8 cellular contexts compared by ENCODE assay signal in the genomic region with DNA sequence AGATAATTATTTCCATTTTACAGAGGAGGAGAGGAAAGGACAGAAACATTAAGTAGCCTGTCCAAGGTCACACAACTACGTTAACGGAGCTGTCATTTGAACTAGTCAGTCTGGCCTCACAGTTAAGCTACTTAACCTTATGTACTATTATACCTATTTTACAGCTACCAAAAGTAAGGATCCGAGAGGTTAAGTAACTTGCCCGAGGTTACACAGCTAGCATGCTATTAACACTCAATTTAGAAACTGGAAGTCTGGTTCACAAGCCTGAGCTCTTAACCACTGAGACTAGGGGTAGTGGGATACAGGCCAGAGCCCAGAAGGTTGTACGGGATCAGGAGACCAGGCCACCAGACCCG. TPM values are rescaled to one million over a fixed set of nuclear protein-coding genes. Genes with fewer than 3 reads are reported as not detected.
DNase-seq lines count a peak whose midpoint lies in the region; ATAC-seq and TF ChIP-seq lines count a peak whose summit lies in the region.

No MANE protein-coding gene starts in this region.

- peak overlapping the region; percentile 79 for H3K27ac ChIP-seq in HCT116 (ENCODE audit: low read depth, low read length)
- H3K27ac ChIP-seq in iPS DF 6.9 (ENCODE audit: low read length), result no peak overlapping the region

- H3K4me1 Mint-ChIP-seq in activated CD8-positive, alpha-beta T cell treated with anti-CD3 and anti-CD28 coated beads for 36 hours (ENCODE audit: low read depth), result peaks cover 56% of the 10 kb centered on the region
- H3K4me1 Mint-ChIP-seq in stimulated activated effector memory CD8-positive, alpha-beta T cell treated with anti-CD3 and anti-CD28 coated beads, Interleukin-12 subunit alpha, Interleukin-12 subunit beta, amount 100 ng/mL, for 72 hours, result peaks cover 45% of the 10 kb centered on the region

- peaks cover 14% of the 10 kb centered on the region; the same call in 1 of the 2 replicates for H3K79me2 ChIP-seq in HCT116 (ENCODE audit: insufficient read depth, low read length)

- BruUV-seq in HCT116 (replicated peaks; lab: Mats Ljungman, UMichigan), result TSS peak; percentile 79

- H3K27ac Mint-ChIP-seq in activated CD8-positive, alpha-beta T cell treated with anti-CD3 and anti-CD28 coated beads for 36 hours, result peak overlapping the region; percentile 99
- H3K27ac Mint-ChIP-seq in stimulated activated effector memory CD8-positive, alpha-beta T cell treated with anti-CD3 and anti-CD28 coated beads, Interleukin-12 subunit alpha, Interleukin-12 subunit beta, amount 100 ng/mL, for 72 hours, result peak overlapping the region; percentile 93

- H3K36me3 ChIP-seq in HCT116 (ENCODE audit: control insufficient read depth in 1 of 2, insufficient read depth in 2 of 2, low read length in 2 of 2) (peaks cover 0 to 5% of the 10 kb centered on the region in 2 experiments; a peak in 2 of 4 replicates), iPS DF 6.9 (ENCODE audit: control insufficient read depth, insufficient read depth, low read length) (no peaks in the 10 kb centered on the region)

- H3K4me2 ChIP-seq in HCT116 (ENCODE audit: low read length), result peak overlapping the region; percentile 87

- no peaks in the 10 kb centered on the region for H3K9me3 Mint-ChIP-seq in activated CD8-positive, alpha-beta T cell treated with anti-CD3 and anti-CD28 coated beads for 36 hours
- no peaks in the 10 kb centered on the region for H3K9me3 Mint-ChIP-seq in stimulated activated effector memory CD8-positive, alpha-beta T cell treated with anti-CD3 and anti-CD28 coated beads, Interleukin-12 subunit alpha, Interleukin-12 subunit beta, amount 100 ng/mL, for 72 hours

- H3K9me3 ChIP-seq in HCT116 (ENCODE audit: control insufficient read depth in 1 of 2, insufficient read depth in 1 of 2, low read depth in 1 of 2, low read length in 2 of 2) (no peaks in the 10 kb centered on the region), iPS DF 6.9 (ENCODE audit: control insufficient read depth, insufficient read depth, low read length) (no peaks in the 10 kb centered on the region)

- CTCF ChIA-PET in HCT116 (lab: Charles Lee), result interaction anchor here (1.0 to 2.6 kb wide), 3 partner anchors 33 to 50 kb away, joined by 3 to 19 read pairs (median 3); partner anchors contain the start of gene DNAJB2
- CTCF ChIA-PET in activated CD8-positive, alpha-beta T cell treated with anti-CD3 and anti-CD28 coated beads for 36 hours (lab: Charles Lee), result interaction anchor here (0.8 to 3.0 kb wide), 13 partner anchors 9 to 85 kb away, joined by 3 to 24 read pairs (median 4); partner anchors contain the start of genes ABCB6, ANKZF1, ATG9A and DNAJB2

- H3K4me3 ChIP-seq in HCT116 (replicated peaks in 1 of 2; ENCODE audit: low read depth in 1 of 2, low read length in 2 of 2), result peak overlapping the region; percentile 80 to 96
- peak overlapping the region; percentile 63; the same call in 1 of the 2 replicates for H3K4me3 ChIP-seq in iPS DF 6.9 (ENCODE audit: low read length)

- WGBS in iPS DF 6.9 (ENCODE audit: insufficient coverage, insufficient read length), result no CpG with 5 or more reads among the region's 6 CpGs

- H3K9me2 ChIP-seq in HCT116 (ENCODE audit: insufficient read depth), result no peaks in the 10 kb centered on the region

- no peaks in the 10 kb centered on the region for H3K27me3 ChIP-seq in HCT116 (ENCODE audit: insufficient read depth, low read length)
- no peaks in the 10 kb centered on the region for H3K27me3 ChIP-seq in iPS DF 6.9 (ENCODE audit: control insufficient read depth, insufficient read depth, low read length)

- H2AFZ ChIP-seq in HCT116 (ENCODE audit: low read depth, low read length, poor library complexity, severe bottlenecking), result peak overlapping the region; percentile 17

- peak overlapping the region; percentile 98 for H3K4me3 Mint-ChIP-seq in activated CD8-positive, alpha-beta T cell treated with anti-CD3 and anti-CD28 coated beads for 36 hours
- H3K4me3 Mint-ChIP-seq in stimulated activated effector memory CD8-positive, alpha-beta T cell treated with anti-CD3 and anti-CD28 coated beads, Interleukin-12 subunit alpha, Interleukin-12 subunit beta, amount 100 ng/mL, for 72 hours, result peak overlapping the region; percentile 68

- TF ChIP-seq POLR2A in HCT116 (IDR thresholded peaks at IDR 0.05; ENCODE audit: borderline replicate concordance, extremely low read depth, insufficient read depth, insufficient read length), result no peak

- no peak for TF ChIP-seq CTCF in HCT116 (IDR thresholded peaks at IDR 0.05 in 2 of 3, conservative IDR thresholded peaks at IDR 0.05 in 1 of 3; ENCODE audit: borderline replicate concordance in 1 of 3, insufficient read depth in 1 of 3, low read depth in 2 of 3, low read length in 2 of 3)
- TF ChIP-seq CTCF in activated CD8-positive, alpha-beta T cell treated with anti-CD3 and anti-CD28 coated beads for 36 hours (IDR thresholded peaks at IDR 0.05), result no peak

- TF ChIP-seq RAD21 in HCT116 (IDR thresholded peaks at IDR 0.05; ENCODE audit: low read depth), result no peak

- intact Hi-C loops in HCT116 (cut with micrococcal nuclease), result no loop called here
- intact Hi-C loops in activated CD8-positive, alpha-beta T cell treated with anti-CD3 and anti-CD28 coated beads for 36 hours (cut with micrococcal nuclease), result loop anchor here (5.0 kb wide), 1 partner anchor 53 kb away; no protein-coding TSS in a partner anchor

- H3K4me1 ChIP-seq in HCT116 (ENCODE audit: control insufficient read depth in 1 of 2, insufficient read depth in 2 of 2, low read length in 2 of 2) (peaks cover 22 to 33% of the 10 kb centered on the region in 2 experiments), iPS DF 6.9 (ENCODE audit: control insufficient read depth, insufficient read depth, low read length) (peaks cover 2% of the 10 kb centered on the region; the same call in 1 of the 2 replicates)

- H3K9ac ChIP-seq in HCT116 (ENCODE audit: low read length), result peak overlapping the region; percentile 82

- H3K27me3 Mint-ChIP-seq in activated CD8-positive, alpha-beta T cell treated with anti-CD3 and anti-CD28 coated beads for 36 hours, result no peaks in the 10 kb centered on the region

- no peaks in the 10 kb centered on the region for H4K20me1 ChIP-seq in HCT116 (ENCODE audit: insufficient read depth)

- no peak for ATAC-seq in HCT116
- ATAC-seq in activated CD8-positive, alpha-beta T cell treated with anti-CD3 and anti-CD28 coated beads for 36 hours, result no peak
- ATAC-seq in stimulated activated effector memory CD8-positive, alpha-beta T cell treated with anti-CD3 and anti-CD28 coated beads, Interleukin-12 subunit alpha, Interleukin-12 subunit beta, amount 100 ng/mL, for 72 hours, result no peak

- peaks cover 30% of the 10 kb centered on the region for H3K36me3 Mint-ChIP-seq in activated CD8-positive, alpha-beta T cell treated with anti-CD3 and anti-CD28 coated beads for 36 hours (ENCODE audit: low read depth)
- H3K36me3 Mint-ChIP-seq in stimulated activated effector memory CD8-positive, alpha-beta T cell treated with anti-CD3 and anti-CD28 coated beads, Interleukin-12 subunit alpha, Interleukin-12 subunit beta, amount 100 ng/mL, for 72 hours, result peaks cover 45% of the 10 kb centered on the region

- RAD21 ChIA-PET in HCT116 (lab: Charles Lee; ENCODE audit: low non-redundant PET in 1 of 2, low total read pairs in 2 of 2, uncharacterized antibody in 2 of 2, unreplicated experiment in 2 of 2), result no interaction called here

- POLR2A ChIA-PET in HCT116 (lab: Charles Lee), result interaction anchor here (0.8 to 2.5 kb wide), 4 partner anchors 9 to 30 kb away, joined by 3 to 8 read pairs (median 7); partner anchors contain the start of genes ANKZF1, ATG9A and TUBA4A
- POLR2A ChIA-PET in activated CD8-positive, alpha-beta T cell treated with anti-CD3 and anti-CD28 coated beads for 36 hours (lab: Charles Lee), result interaction anchor here (0.7 to 19.2 kb wide), 12 partner anchors 8 to 74 kb away, joined by 3 to 239 read pairs (median 6); partner anchors contain the start of genes ABCB6, ANKZF1, ATG9A and TUBA4A

- DNase-seq in HCT116 (ENCODE audit: low read depth, low spot score), result no peak
- no peak for DNase-seq in activated CD8-positive, alpha-beta T cell treated with anti-CD3 and anti-CD28 coated beads for 36 hours
- DNase-seq in iPS DF 6.9 (ENCODE audit: low read depth, low spot score), result no peak
- DNase-seq in stimulated activated effector memory CD8-positive, alpha-beta T cell treated with anti-CD3 and anti-CD28 coated beads, Interleukin-12 subunit alpha, Interleukin-12 subunit beta, amount 100 ng/mL, for 72 hours (ENCODE audit: low spot score in 2 of 2), result no peak
- no peak for DNase-seq in NCI-H82 (lab: John Stamatoyannopoulos, UW)
- no peak for DNase-seq in globus pallidus (ENCODE audit: low spot score)
- no peak for DNase-seq in SW 1271 (lab: John Stamatoyannopoulos, UW)
- no peak for DNase-seq in NCI-H1092 treated with DMSO at 0.1 percent for 48 hours (lab: John Stamatoyannopoulos, UW)

TF ChIP-seq in HCT116, 20 proteins besides CTCF, POLR2A, EP300 and RAD21 (continues in another document):
- TF ChIP-seq POLR2AphosphoS5 (IDR thresholded peaks at IDR 0.05; ENCODE audit: low read depth, low read length), result no peak
- no peak for TF ChIP-seq SRF (IDR thresholded peaks at IDR 0.05; ENCODE audit: low read depth)

RNA-seq across cellular contexts. Expression of gene GLB1L, which starts 0.5 kb away (rescaled TPM):
- total RNA-seq in HCT116 (2021; ENCODE audit: unreplicated experiment), result 6.6 TPM
- polyA plus RNA-seq in HCT116 (2012), result 2.4 and 4.6 TPM in 2 replicates
- total RNA-seq in activated CD8-positive, alpha-beta T cell treated with anti-CD3 and anti-CD28 coated beads for 36 hours, result 1 to 10 TPM; 1.2 to 2.8 TPM

RNA-seq across cellular contexts. Expression of gene STK16, which starts 0.5 kb away (rescaled TPM):
- 31.4 TPM for total RNA-seq in HCT116 (2021; ENCODE audit: unreplicated experiment)
- 44.1 and 49.2 TPM in 2 replicates for polyA plus RNA-seq in HCT116 (2012)
- 10 to 100 TPM; 34.4 to 35.4 TPM for total RNA-seq in activated CD8-positive, alpha-beta T cell treated with anti-CD3 and anti-CD28 coated beads for 36 hours

RNA-seq across cellular contexts. Expression of gene TUBA4B, which starts 8.3 kb away (rescaled TPM):
- not detected for total RNA-seq in HCT116 (2021; ENCODE audit: unreplicated experiment)
- polyA plus RNA-seq in HCT116 (2012), result not detected in 2 replicates
- not detected for total RNA-seq in activated CD8-positive, alpha-beta T cell treated with anti-CD3 and anti-CD28 coated beads for 36 hours

RNA-seq across cellular contexts. Expression of gene TUBA4A, which starts 8.9 kb away (rescaled TPM):
- 32.7 TPM for total RNA-seq in HCT116 (2021; ENCODE audit: unreplicated experiment)
- polyA plus RNA-seq in HCT116 (2012), result 47.0 and 59.8 TPM in 2 replicates
- total RNA-seq in activated CD8-positive, alpha-beta T cell treated with anti-CD3 and anti-CD28 coated beads for 36 hours, result 100 to 1,000 TPM; 226 TPM

RNA-seq across cellular contexts. Expression of gene ANKZF1, which starts 15.2 kb away (rescaled TPM):
- 64.7 TPM for total RNA-seq in HCT116 (2021; ENCODE audit: unreplicated experiment)
- 55.8 and 69.3 TPM in 2 replicates for polyA plus RNA-seq in HCT116 (2012)
- 100 to 1,000 TPM; 216 to 217 TPM for total RNA-seq in activated CD8-positive, alpha-beta T cell treated with anti-CD3 and anti-CD28 coated beads for 36 hours
